Comparison of ENCODE assay signal across 1 cellular context in the genomic region with DNA sequence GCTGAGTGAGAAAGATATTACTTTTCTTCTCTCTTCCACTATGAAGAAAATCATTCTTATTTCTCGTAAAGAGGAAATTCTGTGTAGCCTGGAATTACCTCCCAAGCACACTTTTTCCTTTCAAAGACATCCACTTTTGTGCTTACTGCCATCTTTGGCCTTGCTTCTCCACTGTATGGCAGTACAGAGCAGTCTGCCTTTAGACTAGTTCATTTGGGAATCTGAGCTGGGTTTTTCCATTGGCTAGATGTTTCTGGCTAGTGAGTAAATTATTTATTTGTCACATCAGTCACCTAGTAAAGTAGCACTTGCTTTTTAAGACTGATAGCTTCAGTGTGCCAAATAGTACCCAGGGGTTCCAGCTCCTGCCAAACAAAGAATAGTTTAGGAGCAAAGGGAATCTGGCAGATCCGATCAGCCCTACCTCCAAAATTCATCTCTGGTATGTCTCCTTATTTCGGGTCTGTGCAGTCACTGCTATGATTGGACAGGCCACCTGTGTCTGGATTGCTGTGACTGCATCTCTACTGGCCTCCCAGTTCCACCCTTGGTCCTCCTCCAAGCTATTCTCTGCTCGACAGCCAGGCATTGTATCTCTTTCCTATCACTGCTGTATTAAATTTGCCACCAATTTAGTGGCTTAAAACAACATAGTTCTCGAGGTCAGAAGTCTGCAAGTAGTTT.
TF ChIP-seq lines count a peak whose summit lies in the region.

No MANE protein-coding gene starts in this region.

TF ChIP-seq in H1, 55 proteins besides CTCF, POLR2A, EP300 and RAD21:
- TF ChIP-seq TBP (IDR thresholded peaks at IDR 0.05; ENCODE audit: low read depth, low read length) (no peak), SUZ12 (IDR thresholded peaks at IDR 0.05; ENCODE audit: low read length) (no peak), TAF1 (IDR thresholded peaks at IDR 0.05; ENCODE audit: low read depth, low read length) (no peak), CTBP2 (IDR thresholded peaks at IDR 0.05; ENCODE audit: borderline replicate concordance, insufficient read depth, insufficient read length, low read length) (no peak), KDM4A (IDR thresholded peaks at IDR 0.05; ENCODE audit: low read depth, low read length, severe bottlenecking) (no peak), JUND (IDR thresholded peaks at IDR 0.05; ENCODE audit: low read length) (no peak), YY1 (IDR thresholded peaks at IDR 0.05; ENCODE audit: low read depth, low read length) (no peak), SP2 (IDR thresholded peaks at IDR 0.05; ENCODE audit: low read length) (no peak)
- TF ChIP-seq, protein P1, sequence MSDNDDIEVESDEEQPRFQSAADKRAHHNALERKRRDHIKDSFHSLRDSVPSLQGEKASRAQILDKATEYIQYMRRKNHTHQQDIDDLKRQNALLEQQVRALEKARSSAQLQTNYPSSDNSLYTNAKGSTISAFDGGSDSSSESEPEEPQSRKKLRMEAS (IDR thresholded peaks at IDR 0.05), result no peak
TF ChIP-seq in H1: peak in this region for 0.
